20 cellular contexts compared by ENCODE assay signal in genomic region chr3:134322286-134322685, GRCh38. TPM values are rescaled to one million over a fixed set of nuclear protein-coding genes. Genes with fewer than 3 reads are reported as not detected.
DNase-seq lines count a peak whose midpoint lies in the region; ATAC-seq, FAIRE-seq and TF ChIP-seq lines count a peak whose summit lies in the region.
"Had no signal": no experiment of that assay in that cellular context is flagged by ENCODE, and none has a peak within 500 bp of the region (broad histone marks: within the 10 kb centered on the region; RNA-seq: fewer than 3 reads in every experiment).

No MANE protein-coding gene starts in this region.

- TF ChIP-seq CTCF in A549 (IDR thresholded peaks at IDR 0.05) (no peak), Panc1 (IDR thresholded peaks at IDR 0.05) (no peak), ovary (IDR thresholded peaks at IDR 0.05) (no peak), pancreas (IDR thresholded peaks at IDR 0.05) (no peak)

- DNase-seq in A549 (ENCODE audit: low read depth in 1 of 2, low spot score in 1 of 2) (no peak), Panc1 (ENCODE audit: low read depth, low spot score) (no peak), fibroblast of gingiva (ENCODE audit: low read depth) (peak; percentile 78), ovary (no peak), pancreas (no peak), SKM-1 treated with dmso at 0.1 percent for 144 hours (lab: John Stamatoyannopoulos, UW; ENCODE audit: unreplicated experiment) (no peak)
- DNase-seq: 8988T; C1 segment of cervical spinal cord; Calu3; CD4-positive, alpha-beta memory T cell; COR-L47; DMS53; DMS79 treated with DMSO at 0.1 percent for 48 hours; GF-D8; GM23248; H7; HCEC 1CT had no signal

- CTCF ChIA-PET in A549 (lab: Yijun Ruan, JAX) (interaction anchor here (0.6 to 1.4 kb wide), 5 partner anchors 9 to 17 kb away, joined by 3 to 4 read pairs (median 3); no protein-coding TSS in a partner anchor), Panc1 (lab: Charles Lee) (interaction anchor here (0.9 to 1.3 kb wide), 2 partner anchors 44 to 78 kb away, joined by 3 read pairs; no protein-coding TSS in a partner anchor)

- TF ChIP-seq EP300 in A549 (IDR thresholded peaks at IDR 0.05), result no peak
- TF ChIP-seq EP300 in ovary (IDR thresholded peaks at IDR 0.05), result no peak

- in situ Hi-C loops in Panc1 (cut with HindIII; ENCODE audit: low pct_unique_long_range_greater_than_20kb, low sequenced_read_pairs), result no loop called here

- intact Hi-C loops in Panc1 (cut with micrococcal nuclease; ENCODE audit: unreplicated experiment), result no loop called here
- intact Hi-C loops in ovary (cut with DNase I), result no loop called here
- intact Hi-C loops in pancreas (cut with DNase I), result loop anchor here in 1 of 3 donors (5.0 kb wide), 1 partner anchor 35 kb away; no protein-coding TSS in a partner anchor

- FAIRE-seq in A549 (lab: Jason Lieb, UNC) (no peak), pancreas (lab: Jason Lieb, UNC) (no peak)
- FAIRE-seq: GM12891, GM18507, H1 had no signal

- TF ChIP-seq POLR2A in A549 (IDR thresholded peaks at IDR 0.05; ENCODE audit: low read length), result no peak
- no peak for TF ChIP-seq POLR2A in ovary (IDR thresholded peaks at IDR 0.05)

- ATAC-seq in A549 (no peak), Panc1 (no peak), pancreas (no peak)

- BruUV-seq in Panc1 (replicated peaks; lab: Mats Ljungman, UMichigan), result no TSS peak

- H3K36me3 ChIP-seq in Panc1 (ENCODE audit: control insufficient read depth, insufficient read depth, low read length) (no peaks in the 10 kb centered on the region), ovary (no peaks in the 10 kb centered on the region), pancreas (no peaks in the 10 kb centered on the region)

- POLR2A ChIA-PET in A549 (lab: Yijun Ruan, JAX), result interaction anchor here (2.0 kb wide), 1 partner anchor 9 kb away, joined by 5 read pairs; no protein-coding TSS in a partner anchor
- POLR2A ChIA-PET in Panc1 (lab: Charles Lee), result no interaction called here

- no peaks in the 10 kb centered on the region for H3K27me3 ChIP-seq in Panc1 (ENCODE audit: control insufficient read depth, insufficient read depth, low read length)
- no peaks in the 10 kb centered on the region for H3K27me3 ChIP-seq in ovary
- no peaks in the 10 kb centered on the region for H3K27me3 ChIP-seq in pancreas

- H3K27ac ChIP-seq in A549 (peak overlapping the region; percentile 35 to 100), Panc1 (ENCODE audit: low read length) (peak overlapping the region; percentile 45; the same call in 1 of the 2 replicates), ovary (no peak overlapping the region), pancreas (no peak overlapping the region)
- H3K27ac ChIP-seq: GM23248 had no signal

- no peak overlapping the region for H3K4me3 ChIP-seq in A549
- no peak overlapping the region for H3K4me3 ChIP-seq in Panc1 (ENCODE audit: low read depth in 2 of 2, low read length in 2 of 2)
- no peak overlapping the region for H3K4me3 ChIP-seq in ovary
- H3K4me3 ChIP-seq in pancreas, result no peak overlapping the region
- H3K4me3 ChIP-seq: GM23248 had no signal

- 84% methylated on average over 1 of the region's 1 CpG for WGBS in A549 (ENCODE audit: missing lambda C conversion rate)
- WGBS in ovary, 3 donors, result 75 to 92% (median 92%) methylated on average over 1 of the region's 1 CpG
- 92 to 94% methylated on average over 1 of the region's 1 CpG for WGBS in pancreas, 2 donors

- no peak overlapping the region for H3K4me2 ChIP-seq in A549

- no peak for TF ChIP-seq RAD21 in A549 (conservative IDR thresholded peaks at IDR 0.05 in 1 of 2, IDR thresholded peaks at IDR 0.05 in 1 of 2)

- no peaks in the 10 kb centered on the region for H3K9me3 ChIP-seq in A549
- H3K9me3 ChIP-seq in Panc1 (ENCODE audit: control insufficient read depth, insufficient read depth, low read depth, low read length), result no peaks in the 10 kb centered on the region
- no peaks in the 10 kb centered on the region for H3K9me3 ChIP-seq in ovary
- no peaks in the 10 kb centered on the region for H3K9me3 ChIP-seq in pancreas

- peaks cover 52% of the 10 kb centered on the region for H3K4me1 ChIP-seq in A549
- H3K4me1 ChIP-seq in Panc1 (ENCODE audit: control insufficient read depth, insufficient read depth, low read length), result peaks cover 46% of the 10 kb centered on the region
- peaks cover 6% of the 10 kb centered on the region for H3K4me1 ChIP-seq in ovary (ENCODE audit: insufficient read depth)
- H3K4me1 ChIP-seq in pancreas, result peaks cover 0 to 3% (median 0%) of the 10 kb centered on the region in 3 donors

TF ChIP-seq in A549, 52 proteins besides CTCF, POLR2A, EP300 and RAD21:
- TF ChIP-seq, protein P1, sequence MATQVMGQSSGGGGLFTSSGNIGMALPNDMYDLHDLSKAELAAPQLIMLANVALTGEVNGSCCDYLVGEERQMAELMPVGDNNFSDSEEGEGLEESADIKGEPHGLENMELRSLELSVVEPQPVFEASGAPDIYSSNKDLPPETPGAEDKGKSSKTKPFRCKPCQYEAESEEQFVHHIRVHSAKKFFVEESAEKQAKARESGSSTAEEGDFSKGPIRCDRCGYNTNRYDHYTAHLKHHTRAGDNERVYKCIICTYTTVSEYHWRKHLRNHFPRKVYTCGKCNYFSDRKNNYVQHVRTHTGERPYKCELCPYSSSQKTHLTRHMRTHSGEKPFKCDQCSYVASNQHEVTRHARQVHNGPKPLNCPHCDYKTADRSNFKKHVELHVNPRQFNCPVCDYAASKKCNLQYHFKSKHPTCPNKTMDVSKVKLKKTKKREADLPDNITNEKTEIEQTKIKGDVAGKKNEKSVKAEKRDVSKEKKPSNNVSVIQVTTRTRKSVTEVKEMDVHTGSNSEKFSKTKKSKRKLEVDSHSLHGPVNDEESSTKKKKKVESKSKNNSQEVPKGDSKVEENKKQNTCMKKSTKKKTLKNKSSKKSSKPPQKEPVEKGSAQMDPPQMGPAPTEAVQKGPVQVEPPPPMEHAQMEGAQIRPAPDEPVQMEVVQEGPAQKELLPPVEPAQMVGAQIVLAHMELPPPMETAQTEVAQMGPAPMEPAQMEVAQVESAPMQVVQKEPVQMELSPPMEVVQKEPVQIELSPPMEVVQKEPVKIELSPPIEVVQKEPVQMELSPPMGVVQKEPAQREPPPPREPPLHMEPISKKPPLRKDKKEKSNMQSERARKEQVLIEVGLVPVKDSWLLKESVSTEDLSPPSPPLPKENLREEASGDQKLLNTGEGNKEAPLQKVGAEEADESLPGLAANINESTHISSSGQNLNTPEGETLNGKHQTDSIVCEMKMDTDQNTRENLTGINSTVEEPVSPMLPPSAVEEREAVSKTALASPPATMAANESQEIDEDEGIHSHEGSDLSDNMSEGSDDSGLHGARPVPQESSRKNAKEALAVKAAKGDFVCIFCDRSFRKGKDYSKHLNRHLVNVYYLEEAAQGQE (IDR thresholded peaks at IDR 0.05), result no peak
- TF ChIP-seq MYC (IDR thresholded peaks at IDR 0.05; ENCODE audit: borderline replicate concordance, low read length) (no peak), CHD2 (IDR thresholded peaks at IDR 0.05; ENCODE audit: low read length, partially characterized antibody) (no peak), JUNB (IDR thresholded peaks at IDR 0.05) (no peak), RNF2 (IDR thresholded peaks at IDR 0.05; ENCODE audit: borderline replicate concordance, low read depth) (no peak), HMGXB4 (CRISPR knock-in tag; IDR thresholded peaks at IDR 0.05; ENCODE audit: borderline replicate concordance) (no peak), CHD4 (IDR thresholded peaks at IDR 0.05; ENCODE audit: borderline replicate concordance) (no peak), HOXB5 (CRISPR knock-in tag; IDR thresholded peaks at IDR 0.05) (no peak)

RNA-seq across cellular contexts. Expression of gene AMOTL2, which starts 52.0 kb away (rescaled TPM):
- polyA plus RNA-seq in A549 (2011; rRNA removed) (36.3 and 44.1 TPM in 2 replicates), A549 (2017; fragmentation: RNase III; extraction: RNeasy Plus Mini Kit Qiagen cat#74134 plus additional on column Dnase treatment) (40.7 to 49.4 TPM (median 41.1 TPM) in 3 replicates), ovary (10 to 100 TPM; 28.7 to 32.9 TPM), pancreas (10 to 100 TPM; 11.9 to 17.9 TPM)
- polyA plus RNA-seq in A549 (2012; cell fraction: cytosol; rRNA removed), result 70.4 and 95.3 TPM in 2 replicates
- polyA plus RNA-seq in A549 (2012; cell fraction: nucleus; rRNA removed), result 144 and 160 TPM in 2 replicates
- 48.6 and 69.1 TPM in 2 replicates for polyA minus RNA-seq in A549 (2011; rRNA and poly(A)+ RNA removed)
- total RNA-seq in Panc1 (2021; ENCODE audit: unreplicated experiment) (146 TPM), ovary (10 to 100 TPM; 20.5 to 60.4 (median 44.8) TPM), pancreas (10 to 100 TPM; 25.3 to 35.7 (median 32.4) TPM)
- 73.2 TPM for polyA plus RNA-seq in Panc1 (2012; ENCODE audit: insufficient read length)

Comparison
In these comparisons a context has a peak if more than half of its experiments do, and no peak if none do; other contexts are left out.
1. H3K27ac ChIP-seq: peak in A549 (2 of 2) and Panc1 (single experiment); none in ovary (0 of 2) and pancreas (0 of 4).